Comparison of ENCODE assay signal across 9 cellular contexts in the genomic region with DNA sequence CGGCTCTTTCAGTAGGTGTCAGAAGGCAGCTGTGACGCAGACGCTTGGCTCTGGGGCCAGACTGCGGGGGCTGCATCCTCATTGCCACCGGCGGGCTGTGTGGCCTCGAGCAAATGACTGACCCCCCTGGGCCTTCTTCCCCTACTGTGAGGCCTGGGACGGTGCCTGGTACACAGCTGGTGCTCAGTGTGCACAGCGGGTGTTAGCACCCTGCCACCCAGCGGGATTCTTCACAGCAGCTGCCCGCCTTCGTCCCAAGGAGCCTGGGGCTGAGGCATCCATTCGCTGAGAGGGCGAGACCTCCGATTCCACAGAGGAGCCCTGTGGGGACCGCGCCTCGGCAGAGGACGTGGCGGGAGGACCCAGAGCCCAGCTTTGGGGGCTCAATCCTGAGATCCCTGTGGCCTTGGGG. TPM values are rescaled to one million over a fixed set of nuclear protein-coding genes. Genes with fewer than 3 reads are reported as not detected.
A peak's percentile ranks its signal among the peaks of the same experiment; 100 is the strongest.
DNase-seq lines count a peak whose midpoint lies in the region; ATAC-seq, FAIRE-seq and TF ChIP-seq lines count a peak whose summit lies in the region.
"Had no signal": no experiment of that assay in that cellular context is flagged by ENCODE, and none has a peak within 500 bp of the region (broad histone marks: within the 10 kb centered on the region; RNA-seq: fewer than 3 reads in every experiment).

No MANE protein-coding gene starts in this region.

- FAIRE-seq in keratinocyte (lab: Jason Lieb, UNC): no peak

- no peaks in the 10 kb centered on the region for H3K79me2 ChIP-seq in keratinocyte (ENCODE audit: control insufficient read depth, insufficient read depth, low read length)

- peak overlapping the region; percentile 84 for H3K27ac ChIP-seq in keratinocyte (ENCODE audit: control insufficient read depth, insufficient read depth, low read length)
- no peak overlapping the region for H3K27ac ChIP-seq in endodermal cell (ENCODE audit: low read depth, low read length)

- H4K20me1 ChIP-seq in keratinocyte (ENCODE audit: control insufficient read depth, extremely low read depth, insufficient read depth, low read length): no peaks in the 10 kb centered on the region

- peak overlapping the region; percentile 85 for H3K4me2 ChIP-seq in keratinocyte (ENCODE audit: control insufficient read depth, extremely low read depth, insufficient read depth, low read depth, low read length)

- H3K4me1 ChIP-seq in keratinocyte (ENCODE audit: control insufficient read depth, extremely low read depth, insufficient read depth, low read length): peaks cover 28% of the 10 kb centered on the region
- no peaks in the 10 kb centered on the region for H3K4me1 ChIP-seq in endodermal cell (ENCODE audit: control insufficient read depth, insufficient read depth, low read length)

- dilution Hi-C loops in keratinocyte (cut with MboI; ENCODE audit: extremely low pct_ligation_motif_present, low sequenced_read_pairs): no loop called here

- intact Hi-C loops in activated B cell treated with CpG ODN at 0.5 μM for 24 hours (cut with micrococcal nuclease): no loop called here

- H3K27me3 ChIP-seq in GM06990 (replicated peaks; ENCODE audit: control insufficient read depth, insufficient read depth, low read length) (no peaks in the 10 kb centered on the region), keratinocyte (ENCODE audit: control insufficient read depth, extremely low read depth, insufficient read depth, low read length) (no peaks in the 10 kb centered on the region), endodermal cell (ENCODE audit: control insufficient read depth, insufficient read depth, low read length, poor library complexity, severe bottlenecking) (no peaks in the 10 kb centered on the region)

- H3K9me3 Mint-ChIP-seq in activated B cell treated with CpG ODN at 0.5 μM for 24 hours: no peaks in the 10 kb centered on the region
- no peaks in the 10 kb centered on the region for H3K9me3 Mint-ChIP-seq in stimulated activated effector memory CD8-positive, alpha-beta T cell treated with anti-CD3 and anti-CD28 coated beads, Interleukin-12 subunit alpha, Interleukin-12 subunit beta, amount 100 ng/mL, for 72 hours
- no peaks in the 10 kb centered on the region for H3K9me3 Mint-ChIP-seq in endodermal cell

- H3K36me3 Mint-ChIP-seq in activated B cell treated with CpG ODN at 0.5 μM for 24 hours (ENCODE audit: low read depth) (peaks cover 21% of the 10 kb centered on the region), endodermal cell (ENCODE audit: low read depth) (no peaks in the 10 kb centered on the region)
- peaks cover 25% of the 10 kb centered on the region for H3K36me3 Mint-ChIP-seq in stimulated activated effector memory CD8-positive, alpha-beta T cell treated with anti-CD3 and anti-CD28 coated beads, Interleukin-12 subunit alpha, Interleukin-12 subunit beta, amount 100 ng/mL, for 72 hours
- H3K36me3 Mint-ChIP-seq: brain had no signal

- ATAC-seq in activated B cell treated with CpG ODN at 0.5 μM for 24 hours (ENCODE audit: low read depth): no peak
- no peak for ATAC-seq in stimulated activated effector memory CD8-positive, alpha-beta T cell treated with anti-CD3 and anti-CD28 coated beads, Interleukin-12 subunit alpha, Interleukin-12 subunit beta, amount 100 ng/mL, for 72 hours

- H3K4me1 Mint-ChIP-seq in activated B cell treated with CpG ODN at 0.5 μM for 24 hours: peaks cover 61% of the 10 kb centered on the region
- H3K4me1 Mint-ChIP-seq in stimulated activated effector memory CD8-positive, alpha-beta T cell treated with anti-CD3 and anti-CD28 coated beads, Interleukin-12 subunit alpha, Interleukin-12 subunit beta, amount 100 ng/mL, for 72 hours: peaks cover 37% of the 10 kb centered on the region
- H3K4me1 Mint-ChIP-seq in endodermal cell: peaks cover 5% of the 10 kb centered on the region

- POLR2A ChIA-PET in activated B cell treated with CpG ODN at 0.5 μM for 24 hours (lab: Charles Lee): interaction anchor here (1.0 to 8.4 kb wide), 4 partner anchors 12 to 35 kb away, joined by 3 to 134 read pairs (median 72); a partner anchor contains a TSS

- CTCF ChIA-PET in activated B cell treated with CpG ODN at 0.5 μM for 24 hours (lab: Charles Lee): interaction anchor here (1.0 to 1.2 kb wide), 2 partner anchors 10 to 153 kb away, joined by 3 to 4 read pairs; a partner anchor contains a TSS

- no peaks in the 10 kb centered on the region for H3K9me1 ChIP-seq in keratinocyte (ENCODE audit: control insufficient read depth, extremely low read depth, insufficient read depth, low read length)

- H3K27ac Mint-ChIP-seq in activated B cell treated with CpG ODN at 0.5 μM for 24 hours (peak overlapping the region; percentile 94), endodermal cell (no peak overlapping the region)
- peak overlapping the region; percentile 94 for H3K27ac Mint-ChIP-seq in stimulated activated effector memory CD8-positive, alpha-beta T cell treated with anti-CD3 and anti-CD28 coated beads, Interleukin-12 subunit alpha, Interleukin-12 subunit beta, amount 100 ng/mL, for 72 hours

- H2AFZ ChIP-seq in keratinocyte (ENCODE audit: control insufficient read depth, low read length): no peak overlapping the region

- H3K4me3 Mint-ChIP-seq in activated B cell treated with CpG ODN at 0.5 μM for 24 hours (no peak overlapping the region), endodermal cell (no peak overlapping the region)
- H3K4me3 Mint-ChIP-seq in stimulated activated effector memory CD8-positive, alpha-beta T cell treated with anti-CD3 and anti-CD28 coated beads, Interleukin-12 subunit alpha, Interleukin-12 subunit beta, amount 100 ng/mL, for 72 hours: peak overlapping the region; percentile 79

- DNase-seq in GM06990 (ENCODE audit: extremely low read depth, insufficient read length): no peak
- no peak for DNase-seq in activated B cell treated with CpG ODN at 0.5 μM for 24 hours
- no peak for DNase-seq in keratinocyte (ENCODE audit: low read depth, low spot score)
- DNase-seq in stimulated activated effector memory CD8-positive, alpha-beta T cell treated with anti-CD3 and anti-CD28 coated beads, Interleukin-12 subunit alpha, Interleukin-12 subunit beta, amount 100 ng/mL, for 72 hours (ENCODE audit: low spot score in 2 of 2): no peak
- DNase-seq in NCI-H2081 (lab: John Stamatoyannopoulos, UW): no peak
- no peak for DNase-seq in endodermal cell
- no peak for DNase-seq in islet precursor cell
- DNase-seq in activated CD4-positive, CD25-positive, alpha-beta regulatory T cell (lab: John Stamatoyannopoulos, UW): no peak

- TF ChIP-seq CTCF in GM06990 (IDR thresholded peaks at IDR 0.05; ENCODE audit: insufficient read depth, low read length, poor library complexity, severe bottlenecking): no peak
- TF ChIP-seq CTCF in activated B cell treated with CpG ODN at 0.5 μM for 24 hours (IDR thresholded peaks at IDR 0.05): no peak
- no peak for TF ChIP-seq CTCF in keratinocyte (optimal IDR thresholded peaks at IDR 0.05 in 1 of 3, IDR thresholded peaks at IDR 0.05 in 1 of 3, conservative IDR thresholded peaks at IDR 0.05 in 1 of 3; ENCODE audit: extremely low read depth in 1 of 3, insufficient read depth in 2 of 3, low read length in 3 of 3)
- no peak for TF ChIP-seq CTCF in endodermal cell (conservative IDR thresholded peaks at IDR 0.05)

- H3K36me3 ChIP-seq in GM06990 (ENCODE audit: control insufficient read depth, insufficient read depth, low read length): peaks cover 7% of the 10 kb centered on the region
- H3K36me3 ChIP-seq in keratinocyte (ENCODE audit: control insufficient read depth in 2 of 2, extremely low read depth in 1 of 2, insufficient read depth in 2 of 2, low read length in 2 of 2): no peaks in the 10 kb centered on the region
- no peaks in the 10 kb centered on the region for H3K36me3 ChIP-seq in endodermal cell (ENCODE audit: control insufficient read depth, insufficient read depth, low read length)

- H3K4me3 ChIP-seq in GM06990 (replicated peaks; ENCODE audit: low read depth, low read length): peak overlapping the region; percentile 43
- H3K4me3 ChIP-seq in keratinocyte (ENCODE audit: control insufficient read depth in 2 of 3, extremely low read depth in 1 of 3, insufficient read depth in 2 of 3, low read depth in 1 of 3, low read length in 3 of 3): no peak overlapping the region
- no peak overlapping the region for H3K4me3 ChIP-seq in endodermal cell (ENCODE audit: low read length)

- 94 to 97% methylated on average over 16 to 20 of the region's 20 CpGs for WGBS in endodermal cell (ENCODE audit: insufficient coverage in 1 of 2, insufficient read length in 1 of 2), 2 experiments

- H3K9me3 ChIP-seq in keratinocyte (ENCODE audit: control insufficient read depth, low read depth, low read length) (no peaks in the 10 kb centered on the region), endodermal cell (ENCODE audit: control insufficient read depth, low read length) (no peaks in the 10 kb centered on the region)

- H3K27me3 Mint-ChIP-seq in activated B cell treated with CpG ODN at 0.5 μM for 24 hours (no peaks in the 10 kb centered on the region), endodermal cell (ENCODE audit: insufficient read depth) (no peaks in the 10 kb centered on the region)
- H3K27me3 Mint-ChIP-seq: brain had no signal

- H3K9ac ChIP-seq in keratinocyte (ENCODE audit: control insufficient read depth, extremely low read depth, insufficient read depth, low read length) (peak overlapping the region; percentile 76), endodermal cell (ENCODE audit: extremely low read depth, low read length, poor library complexity, severe bottlenecking) (no peak overlapping the region)

RNA-seq across cellular contexts. Expression of a gene that starts 10.6 kb away (rescaled TPM):
- total RNA-seq in activated B cell treated with CpG ODN at 0.5 μM for 24 hours (27.8 and 38.9 TPM in 2 replicates), endodermal cell (1 to 10 TPM; 2.9 to 5.0 TPM)
- polyA plus RNA-seq in keratinocyte: 0.43 to 1.8 TPM (median 1.4 TPM) in 3 replicates
- 19.0 TPM for polyA plus RNA-seq in keratinocyte (2011; ENCODE audit: low read depth)
- 0.28 and 0.35 TPM in 2 replicates for polyA plus RNA-seq in keratinocyte (2011; cell fraction: cytosol; rRNA removed)
- 1.6 and 2.7 TPM in 2 replicates for polyA plus RNA-seq in keratinocyte (2011; cell fraction: nucleus; rRNA removed)
- polyA plus RNA-seq in keratinocyte (2012; ENCODE audit: low replicate concordance): 1.1 and 42.6 TPM in 2 replicates
- polyA minus RNA-seq in keratinocyte: 0.96 to 1.7 TPM (median 1.1 TPM) in 3 replicates
- 4.6 TPM for polyA minus RNA-seq in keratinocyte (2011; cell fraction: cytosol; rRNA and poly(A)+ RNA removed)
- polyA minus RNA-seq in keratinocyte (2011; cell fraction: nucleus; rRNA and poly(A)+ RNA removed): 1.7 and 1.8 TPM in 2 replicates
- 2.0 TPM for polyA plus RNA-seq in endodermal cell (2013, experiment 1 of 2)
- polyA plus RNA-seq in endodermal cell (2013, experiment 2 of 2): 1.7 TPM

RNA-seq across cellular contexts. Expression of a gene that starts 55.7 kb away (rescaled TPM):
- total RNA-seq in activated B cell treated with CpG ODN at 0.5 μM for 24 hours (not detected in 2 replicates), endodermal cell (under 1 TPM; 0.11 to 0.62 TPM)
- polyA plus RNA-seq in keratinocyte: 0.24 to 1.4 TPM (median 0.55 TPM) in 3 replicates
- polyA plus RNA-seq in keratinocyte (2011; ENCODE audit: low read depth): 0.27 TPM
- polyA plus RNA-seq in keratinocyte (2011; cell fraction: cytosol; rRNA removed): 0.17 and 0.56 TPM in 2 replicates
- 0.90 and 1.4 TPM in 2 replicates for polyA plus RNA-seq in keratinocyte (2011; cell fraction: nucleus; rRNA removed)
- polyA plus RNA-seq in keratinocyte (2012; ENCODE audit: low replicate concordance): 0.72 and 2.1 TPM in 2 replicates
- polyA minus RNA-seq in keratinocyte: 0.40 to 2.7 TPM (median 0.83 TPM) in 3 replicates
- not detected for polyA minus RNA-seq in keratinocyte (2011; cell fraction: cytosol; rRNA and poly(A)+ RNA removed)
- 1.1 and 1.3 TPM in 2 replicates for polyA minus RNA-seq in keratinocyte (2011; cell fraction: nucleus; rRNA and poly(A)+ RNA removed)
- polyA plus RNA-seq in endodermal cell (2013, experiment 1 of 2): 2.0 TPM
- polyA plus RNA-seq in endodermal cell (2013, experiment 2 of 2): 1.4 TPM
